In genomic region chr7:107559864-107560263, GRCh38 we compare ENCODE assay signal across 14 cellular contexts. TPM values are rescaled to one million over a fixed set of nuclear protein-coding genes. Genes with fewer than 3 reads are reported as not detected.
DNase-seq lines count a peak whose midpoint lies in the region; ATAC-seq, FAIRE-seq and TF ChIP-seq lines count a peak whose summit lies in the region.
"Had no signal": no experiment of that assay in that cellular context is flagged by ENCODE, and none has a peak within 500 bp of the region (broad histone marks: within the 10 kb centered on the region; RNA-seq: fewer than 3 reads in every experiment).

No MANE protein-coding gene starts in this region.

- no peak overlapping the region for H3K27ac ChIP-seq in Karpas-422 (ENCODE audit: low read length)
- H3K27ac ChIP-seq: gastroesophageal sphincter had no signal

- H3K4me3 ChIP-seq in AG10803 (ENCODE audit: low read length) = no peak overlapping the region
- H3K4me3 ChIP-seq in Karpas-422 (ENCODE audit: low read length) = no peak overlapping the region
- H3K4me3 ChIP-seq: gastroesophageal sphincter, mucosa of descending colon had no signal

- H3K9me3 ChIP-seq in Karpas-422 (ENCODE audit: low read length) = no peaks in the 10 kb centered on the region
- H3K9me3 ChIP-seq: gastroesophageal sphincter, mucosa of descending colon had no signal

- H3K4me2 ChIP-seq in Karpas-422 (ENCODE audit: low read depth, low read length, poor library complexity, severe bottlenecking) = no peak overlapping the region

- TF ChIP-seq CTCF in AG10803 (conservative IDR thresholded peaks at IDR 0.05; ENCODE audit: low read length) = no peak

- DNase-seq in AG10803 (ENCODE audit: low read depth) (peak; percentile 75), H54 (ENCODE audit: insufficient read length, low spot score) (peak; percentile 15), astrocyte of the hippocampus (ENCODE audit: low read depth, low spot score) (peak; percentile 53), kidney glomerular epithelial cell (lab: John Stamatoyannopoulos, UW) (peak; percentile 10), hypothalamus (lab: John Stamatoyannopoulos, UW) (no peak), anterior cingulate cortex (lab: John Stamatoyannopoulos, UW) (no peak), Karpas-422 (no peak)
- DNase-seq: activated B cell treated with CpG ODN at 0.5 μM for 24 hours, DMS79 treated with DMSO at 0.1 percent for 48 hours, mucosa of descending colon, NCI-H1436 treated with DMSO at 0.1 percent for 48 hours had no signal

- H3K9me2 ChIP-seq in Karpas-422 (replicated peaks; ENCODE audit: insufficient read depth, low read length) = no peaks in the 10 kb centered on the region

- H4K20me1 ChIP-seq in Karpas-422 (ENCODE audit: insufficient read depth, low read depth, low read length) = no peaks in the 10 kb centered on the region

- FAIRE-seq in H54 (lab: Jason Lieb, UNC) = peak; percentile 83

- no peak for TF ChIP-seq POLR2A in H54 (IDR thresholded peaks at IDR 0.05; ENCODE audit: low read depth, low read length)

- no peak for ATAC-seq in GM21717 (IDR thresholded peaks at IDR 0.05; ENCODE audit: unreplicated experiment)
- ATAC-seq: gastroesophageal sphincter, mucosa of descending colon, Panc1 had no signal

- H2AFZ ChIP-seq in Karpas-422 (ENCODE audit: low read length) = no peak overlapping the region

- H3K9ac ChIP-seq in Karpas-422 (ENCODE audit: low read length) = no peak overlapping the region

- no peaks in the 10 kb centered on the region for H3K27me3 ChIP-seq in Karpas-422 (ENCODE audit: low read length)
- H3K27me3 ChIP-seq: gastroesophageal sphincter had no signal

- peaks cover 87% of the 10 kb centered on the region for H3K79me2 ChIP-seq in Karpas-422 (ENCODE audit: low read length)

- peaks cover 23% of the 10 kb centered on the region for H3K36me3 ChIP-seq in Karpas-422 (ENCODE audit: insufficient read depth, low read length)

- H3K4me1 ChIP-seq in Karpas-422 (ENCODE audit: low read length) = peaks cover 38% of the 10 kb centered on the region

RNA-seq across cellular contexts. Expression of gene COG5, which starts 3.9 kb away (rescaled TPM):
- total RNA-seq in Karpas-422 (2014; rRNA removed; shearing (Covaris generic); ENCODE audit: low replicate concordance) = 56.1 and 78.0 TPM in 2 replicates

RNA-seq across cellular contexts. Expression of gene DUS4L, which starts 3.9 kb away (rescaled TPM):
- 24.4 and 26.5 TPM in 2 replicates for total RNA-seq in Karpas-422 (2014; rRNA removed; shearing (Covaris generic); ENCODE audit: low replicate concordance)

RNA-seq across cellular contexts. Expression of gene BCAP29, which starts 20.2 kb away (rescaled TPM):
- 38.7 and 116 TPM in 2 replicates for total RNA-seq in Karpas-422 (2014; rRNA removed; shearing (Covaris generic); ENCODE audit: low replicate concordance)

Comparison
In these comparisons a context has a peak if more than half of its experiments do, and no peak if none do; other contexts are left out.
1. DNase-seq: peak in AG10803 (single experiment), H54 (single experiment), astrocyte of the hippocampus (single experiment) and kidney glomerular epithelial cell (single experiment); none in hypothalamus (0 of 51), anterior cingulate cortex (0 of 58) and Karpas-422 (single experiment).